Comparison of ENCODE assay signal across 29 cellular contexts in genomic region chr18:50196261-50196660, GRCh38. TPM values are rescaled to one million over a fixed set of nuclear protein-coding genes. Genes with fewer than 3 reads are reported as not detected.
DNase-seq lines count a peak whose midpoint lies in the region; ATAC-seq and TF ChIP-seq lines count a peak whose summit lies in the region.
"Had no signal": no experiment of that assay in that cellular context is flagged by ENCODE, and none has a peak within 500 bp of the region (broad histone marks: within the 10 kb centered on the region; RNA-seq: fewer than 3 reads in every experiment).

No MANE protein-coding gene starts in this region.

- H3K4me3 Mint-ChIP-seq in CD8-positive, alpha-beta T cell, result peak overlapping the region; percentile 12
- H3K4me3 Mint-ChIP-seq in IgD-negative memory B cell, result peak overlapping the region in 3 of 4 donors; percentile 11 to 64 (median 17)
- peak overlapping the region; percentile 49 for H3K4me3 Mint-ChIP-seq in glutamatergic neuron (ENCODE audit: unreplicated experiment)
- H3K4me3 Mint-ChIP-seq in neural crest cell, result peak overlapping the region; percentile 62

- peaks cover 16% of the 10 kb centered on the region for H3K27me3 ChIP-seq in CD8-positive, alpha-beta T cell (ENCODE audit: insufficient read depth, low read length)
- peaks cover 12% of the 10 kb centered on the region for H3K27me3 ChIP-seq in colonic mucosa

- H3K27ac ChIP-seq in CD8-positive, alpha-beta T cell (ENCODE audit: low read depth, low read length), result no peak overlapping the region
- no peak overlapping the region for H3K27ac ChIP-seq in colonic mucosa
- H3K27ac ChIP-seq: BLaER1 treated with 17β-estradiol and CSF1 and Interleukin-3, amounts not matched to agents 10 nM and 100 nM; epithelial cell of prostate; HL-60; left lung had no signal

- H3K36me3 ChIP-seq in CD8-positive, alpha-beta T cell (ENCODE audit: insufficient read depth, low read length), result no peaks in the 10 kb centered on the region
- no peaks in the 10 kb centered on the region for H3K36me3 ChIP-seq in colonic mucosa
- H3K36me3 ChIP-seq: BLaER1 treated with 17β-estradiol and CSF1 and Interleukin-3, amounts not matched to agents 10 nM and 100 nM; left lung had no signal

- no peak overlapping the region for H3K27ac Mint-ChIP-seq in CD8-positive, alpha-beta T cell
- H3K27ac Mint-ChIP-seq in IgD-negative memory B cell (peak overlapping the region in 1 of 3 donors; percentile 42), glutamatergic neuron (ENCODE audit: unreplicated experiment) (no peak overlapping the region), neural crest cell (ENCODE audit: unreplicated experiment) (no peak overlapping the region)
- H3K27ac Mint-ChIP-seq: stimulated activated effector memory CD8-positive, alpha-beta T cell treated with anti-CD3 and anti-CD28 coated beads, Interleukin-12 subunit alpha, Interleukin-12 subunit beta, amount 100 ng/mL, for 72 hours had no signal

- peaks cover 9% of the 10 kb centered on the region for H3K4me1 Mint-ChIP-seq in CD8-positive, alpha-beta T cell (ENCODE audit: low read depth)
- H3K4me1 Mint-ChIP-seq in IgD-negative memory B cell (peaks cover 4 to 14% (median 9%) of the 10 kb centered on the region in 3 donors), glutamatergic neuron (ENCODE audit: low read depth, unreplicated experiment) (no peaks in the 10 kb centered on the region), neural crest cell (peaks cover 8% of the 10 kb centered on the region)

- no peak for DNase-seq in CD8-positive, alpha-beta T cell
- DNase-seq in glutamatergic neuron (no peak), neural crest cell (ENCODE audit: low read depth, low spot score) (no peak), NCI-H748 treated with DMSO at 0.1 percent for 48 hours (lab: John Stamatoyannopoulos, UW) (no peak), colonic mucosa (no peak), NCI-H2227 (lab: John Stamatoyannopoulos, UW; ENCODE audit: unreplicated experiment) (no peak)
- DNase-seq: activated CD4-positive, alpha-beta T cell treated with anti-CD3 and anti-CD28 coated beads, Interleukin-2, amount 50 U/mL, for 48 hours; activated naive CD4-positive, alpha-beta T cell treated with Interleukin-2 at 50 U/mL for 16 hours; activated T-cell treated with anti-CD3 and anti-CD28 coated beads, Interleukin-2, amount 50 U/mL, for 48 hours; amniotic stem cell; effector CD8-positive, alpha-beta T cell; islet precursor cell; Karpas-422; left lung; mesenchymal stem cell; NCI-H1417; NCI-H2029; NCI-H2227 treated with DMSO at 0.1 percent for 48 hours; NCI-H526 treated with DMSO at 0.1 percent for 48 hours; T1000; trophoblast cell had no signal

- CTCF ChIA-PET in CD8-positive, alpha-beta T cell (lab: Charles Lee), result interaction anchor here (1.3 kb wide), 1 partner anchor 161 kb away, joined by 6 read pairs; no protein-coding TSS in a partner anchor

- H3K9me3 Mint-ChIP-seq in CD8-positive, alpha-beta T cell, result peaks cover 4% of the 10 kb centered on the region
- H3K9me3 Mint-ChIP-seq in IgD-negative memory B cell (peaks cover 6 to 10% (median 8%) of the 10 kb centered on the region in 3 donors), glutamatergic neuron (ENCODE audit: unreplicated experiment) (peaks cover 3% of the 10 kb centered on the region), neural crest cell (no peaks in the 10 kb centered on the region)

- no peak overlapping the region for H3K4me3 ChIP-seq in CD8-positive, alpha-beta T cell (ENCODE audit: low read depth, low read length)
- H3K4me3 ChIP-seq in colonic mucosa, result no peak overlapping the region
- H3K4me3 ChIP-seq: left lung had no signal

- H3K4me1 ChIP-seq in CD8-positive, alpha-beta T cell (ENCODE audit: insufficient read depth, low read length), result peaks cover 11% of the 10 kb centered on the region
- H3K4me1 ChIP-seq in colonic mucosa, result no peaks in the 10 kb centered on the region

- POLR2A ChIA-PET in CD8-positive, alpha-beta T cell (lab: Charles Lee), result no interaction called here

- ATAC-seq in CD8-positive, alpha-beta T cell, result no peak
- ATAC-seq: HCT116; Right ventricle myocardium inferior; SK-N-SH treated with all-trans-retinoic acid at 6 μM for 48 hours; stimulated activated effector memory CD8-positive, alpha-beta T cell treated with anti-CD3 and anti-CD28 coated beads, Interleukin-12 subunit alpha, Interleukin-12 subunit beta, amount 100 ng/mL, for 72 hours had no signal

- H3K27me3 Mint-ChIP-seq in CD8-positive, alpha-beta T cell (ENCODE audit: low read depth), result peaks cover 55% of the 10 kb centered on the region
- H3K27me3 Mint-ChIP-seq in IgD-negative memory B cell (peaks cover 41% of the 10 kb centered on the region), glutamatergic neuron (ENCODE audit: unreplicated experiment) (peaks cover 12% of the 10 kb centered on the region), neural crest cell (ENCODE audit: low read depth) (peaks cover 91% of the 10 kb centered on the region)

- no peaks in the 10 kb centered on the region for H3K36me3 Mint-ChIP-seq in CD8-positive, alpha-beta T cell
- H3K36me3 Mint-ChIP-seq in IgD-negative memory B cell (no peaks in the 10 kb centered on the region), glutamatergic neuron (ENCODE audit: unreplicated experiment) (peaks cover 10% of the 10 kb centered on the region), neural crest cell (ENCODE audit: low read depth) (no peaks in the 10 kb centered on the region)
- H3K36me3 Mint-ChIP-seq: stimulated activated effector memory CD8-positive, alpha-beta T cell treated with anti-CD3 and anti-CD28 coated beads, Interleukin-12 subunit alpha, Interleukin-12 subunit beta, amount 100 ng/mL, for 72 hours had no signal

- intact Hi-C loops in CD8-positive, alpha-beta T cell (cut with DNase I, micrococcal nuclease), result no loop called here
- intact Hi-C loops in colonic mucosa (cut with DNase I), result loop anchor here (5.0 kb wide), 1 partner anchor 84 kb away; no protein-coding TSS in a partner anchor

- H3K9ac ChIP-seq in colonic mucosa (ENCODE audit: low read depth in 2 of 2, low read length in 2 of 2), result no peak overlapping the region
- H3K9ac ChIP-seq: BLaER1 treated with 17β-estradiol and CSF1 and Interleukin-3, amounts not matched to agents 10 nM and 100 nM had no signal

- no peaks in the 10 kb centered on the region for H3K9me3 ChIP-seq in CD8-positive, alpha-beta T cell (ENCODE audit: low read length)
- H3K9me3 ChIP-seq in colonic mucosa, result no peaks in the 10 kb centered on the region

- no peak for TF ChIP-seq CTCF in CD8-positive, alpha-beta T cell (IDR thresholded peaks at IDR 0.05)
- no peak for TF ChIP-seq CTCF in glutamatergic neuron (IDR thresholded peaks at IDR 0.05; ENCODE audit: partially characterized antibody, unreplicated experiment)
- no peak for TF ChIP-seq CTCF in neural crest cell (conservative IDR thresholded peaks at IDR 0.05)
- no peak for TF ChIP-seq CTCF in colonic mucosa (IDR thresholded peaks at IDR 0.05)

RNA-seq across cellular contexts. Expression of gene MYO5B, which starts 1.3 kb away (rescaled TPM):
- total RNA-seq in CD8-positive, alpha-beta T cell, result not detected
- polyA plus RNA-seq in IgD-negative memory B cell, result 1.2 TPM
- 2.7 TPM for total RNA-seq in glutamatergic neuron (ENCODE audit: unreplicated experiment)
- 0.25 and 0.40 TPM in 2 replicates for total RNA-seq in neural crest cell
- total RNA-seq in colonic mucosa, result 100 to 1,000 TPM; 106 to 132 TPM

Comparison
In these comparisons a context has a peak if more than half of its experiments do, and no peak if none do; other contexts are left out.
1. H3K4me3 Mint-ChIP-seq: peak in every context shown above with its lines; median percentile 62 in neural crest cell; 49 in glutamatergic neuron; 17 in IgD-negative memory B cell; 12 in CD8-positive, alpha-beta T cell.
2. RNA of gene MYO5B, which starts 1.3 kb away (total RNA-seq): 106 to 132 TPM in colonic mucosa; 2.7 TPM in glutamatergic neuron (single experiment), 0.25 to 0.40 TPM in neural crest cell and not detected in CD8-positive, alpha-beta T cell; every median in the first group is over 10 times any median in the second.